In the genomic region with DNA sequence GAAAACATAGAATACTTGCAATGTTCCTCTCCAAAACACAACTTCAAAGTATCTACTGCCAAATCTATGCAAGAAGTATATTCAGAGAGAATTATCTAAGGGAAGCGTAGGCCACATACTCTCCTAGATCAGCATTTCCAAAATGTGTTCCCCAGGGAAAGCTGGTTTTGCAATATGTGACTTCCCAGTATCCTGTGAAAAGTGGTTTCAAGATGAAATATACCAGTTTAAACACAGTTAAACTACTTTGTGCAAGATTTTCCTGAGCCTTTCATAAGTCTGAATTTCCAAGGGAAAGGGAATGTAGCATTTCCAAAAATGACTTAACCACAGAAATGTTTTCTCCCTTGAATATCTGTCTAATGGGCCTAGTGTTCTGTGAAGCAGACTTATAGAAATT, we compare ENCODE assay signal across 17 cellular contexts. TPM values are rescaled to one million over a fixed set of nuclear protein-coding genes. Genes with fewer than 3 reads are reported as not detected.
DNase-seq lines count a peak whose midpoint lies in the region; ATAC-seq and TF ChIP-seq lines count a peak whose summit lies in the region.
"Had no signal": no experiment of that assay in that cellular context is flagged by ENCODE, and none has a peak within 500 bp of the region (broad histone marks: within the 10 kb centered on the region; RNA-seq: fewer than 3 reads in every experiment).

No MANE protein-coding gene starts in this region.

- intact Hi-C loops in esophagus squamous epithelium (cut with DNase I), result no loop called here

- no peak overlapping the region for H3K4me3 Mint-ChIP-seq in activated CD8-positive, alpha-beta memory T cell treated with anti-CD3 and anti-CD28 coated beads, Interleukin-2, amount 10 ng/mL, durations not matched to agents 7 days and 5 days
- H3K4me3 Mint-ChIP-seq: effector memory CD8-positive, alpha-beta T cell; immature natural killer cell; stimulated activated naive B cell treated with anti-CD40 and anti-IgM and Interleukin-4, amounts not matched to agents 10 μg/mL and 1 μg/mL and 100 μg/mL, for 72 hours; WTC11 had no signal

- CTCF ChIA-PET in activated CD8-positive, alpha-beta memory T cell treated with anti-CD3 and anti-CD28 coated beads, Interleukin-2, amount 10 ng/mL, durations not matched to agents 7 days and 5 days (lab: Charles Lee), result no interaction called here

- H3K4me3 ChIP-seq in RWPE2 (ENCODE audit: severe bottlenecking) (no peak overlapping the region), esophagus squamous epithelium (no peak overlapping the region), muscle layer of duodenum (ENCODE audit: low read depth in 1 of 2, low read length in 2 of 2) (no peak overlapping the region), suprapubic skin (no peak overlapping the region)
- H3K4me3 ChIP-seq: PC-9 had no signal

- peaks cover 20% of the 10 kb centered on the region for H3K27me3 Mint-ChIP-seq in activated CD8-positive, alpha-beta memory T cell treated with anti-CD3 and anti-CD28 coated beads, Interleukin-2, amount 10 ng/mL, durations not matched to agents 7 days and 5 days
- H3K27me3 Mint-ChIP-seq: stimulated activated naive B cell treated with anti-CD40 and anti-IgM and Interleukin-4, amounts not matched to agents 10 μg/mL and 1 μg/mL and 100 μg/mL, for 72 hours had no signal

- TF ChIP-seq EP300 in suprapubic skin (IDR thresholded peaks at IDR 0.05), result no peak

- no peak for TF ChIP-seq CTCF in RWPE2 (IDR thresholded peaks at IDR 0.05; ENCODE audit: poor library complexity, severe bottlenecking)
- no peak for TF ChIP-seq CTCF in esophagus squamous epithelium (IDR thresholded peaks at IDR 0.05)
- TF ChIP-seq CTCF in suprapubic skin (IDR thresholded peaks at IDR 0.05), result no peak

- no peak for DNase-seq in RWPE2 (ENCODE audit: low spot score)
- DNase-seq in esophagus squamous epithelium (lab: John Stamatoyannopoulos, UW), result no peak
- DNase-seq in suprapubic skin (ENCODE audit: low spot score in 2 of 2), result no peak
- DNase-seq in left lobe of liver (ENCODE audit: low spot score), result no peak
- DNase-seq in SKM-1 treated with dmso at 0.1 percent for 144 hours (lab: John Stamatoyannopoulos, UW; ENCODE audit: unreplicated experiment), result no peak
- DNase-seq in activated CD8-positive, alpha-beta memory T cell treated with anti-CD3 and anti-CD28 coated beads, Interleukin-2, amount 10 ng/mL, durations not matched to agents 7 days and 5 days, result no peak
- DNase-seq in NCI-H146 (lab: John Stamatoyannopoulos, UW), result no peak
- DNase-seq: activated gamma-delta T cell treated with Interleukin-2 at 50 U/mL for 16 hours; BE2C; effector memory CD8-positive, alpha-beta T cell; immature natural killer cell; NCI-H69; PC-9; stimulated activated naive B cell treated with anti-CD40 and anti-IgM and Interleukin-4, amounts not matched to agents 10 μg/mL and 1 μg/mL and 100 μg/mL, for 72 hours had no signal

- H3K36me3 ChIP-seq in RWPE2 (ENCODE audit: low read depth), result peaks cover 61% of the 10 kb centered on the region
- H3K36me3 ChIP-seq in esophagus squamous epithelium, result no peaks in the 10 kb centered on the region
- H3K36me3 ChIP-seq in muscle layer of duodenum (ENCODE audit: control insufficient read depth in 1 of 2, insufficient read depth in 2 of 2, low read length in 2 of 2), result peaks cover 0 to 16% of the 10 kb centered on the region in 2 donors
- H3K36me3 ChIP-seq in suprapubic skin, result no peaks in the 10 kb centered on the region
- H3K36me3 ChIP-seq: BE2C had no signal

- no peaks in the 10 kb centered on the region for H3K36me3 Mint-ChIP-seq in activated CD8-positive, alpha-beta memory T cell treated with anti-CD3 and anti-CD28 coated beads, Interleukin-2, amount 10 ng/mL, durations not matched to agents 7 days and 5 days
- H3K36me3 Mint-ChIP-seq: immature natural killer cell; stimulated activated naive B cell treated with anti-CD40 and anti-IgM and Interleukin-4, amounts not matched to agents 10 μg/mL and 1 μg/mL and 100 μg/mL, for 72 hours; WTC11 had no signal

- H3K27ac ChIP-seq in RWPE2 (ENCODE audit: poor library complexity, severe bottlenecking) (peak overlapping the region; percentile 99), esophagus squamous epithelium (peak overlapping the region in 3 of 4 donors; percentile 23 to 50 (median 23)), muscle layer of duodenum (ENCODE audit: low read length) (peak overlapping the region; percentile 70), suprapubic skin (peak overlapping the region; percentile 48)

- H3K27me3 ChIP-seq in RWPE2 (ENCODE audit: insufficient read depth, poor library complexity, severe bottlenecking), result no peaks in the 10 kb centered on the region
- no peaks in the 10 kb centered on the region for H3K27me3 ChIP-seq in esophagus squamous epithelium
- no peaks in the 10 kb centered on the region for H3K27me3 ChIP-seq in muscle layer of duodenum (ENCODE audit: low read depth, low read length)
- no peaks in the 10 kb centered on the region for H3K27me3 ChIP-seq in suprapubic skin
- H3K27me3 ChIP-seq: BE2C had no signal

- H3K9me3 ChIP-seq in RWPE2 (ENCODE audit: severe bottlenecking), result no peaks in the 10 kb centered on the region
- H3K9me3 ChIP-seq in esophagus squamous epithelium, result no peaks in the 10 kb centered on the region
- H3K9me3 ChIP-seq in muscle layer of duodenum (ENCODE audit: control insufficient read depth in 1 of 2, low read length in 2 of 2), result no peaks in the 10 kb centered on the region
- H3K9me3 ChIP-seq in suprapubic skin, result no peaks in the 10 kb centered on the region
- H3K9me3 ChIP-seq: BE2C had no signal

- H3K4me1 Mint-ChIP-seq in activated CD8-positive, alpha-beta memory T cell treated with anti-CD3 and anti-CD28 coated beads, Interleukin-2, amount 10 ng/mL, durations not matched to agents 7 days and 5 days, result no peaks in the 10 kb centered on the region
- H3K4me1 Mint-ChIP-seq: immature natural killer cell; stimulated activated naive B cell treated with anti-CD40 and anti-IgM and Interleukin-4, amounts not matched to agents 10 μg/mL and 1 μg/mL and 100 μg/mL, for 72 hours had no signal

- WGBS in esophagus squamous epithelium, 2 donors, result 69 to 75% methylated on average over 1 of the region's 1 CpG
- WGBS in suprapubic skin, result 71% methylated on average over 1 of the region's 1 CpG

- TF ChIP-seq POLR2A in esophagus squamous epithelium (IDR thresholded peaks at IDR 0.05) (no peak), suprapubic skin (IDR thresholded peaks at IDR 0.05) (no peak)

- H3K4me1 ChIP-seq in RWPE2 (ENCODE audit: insufficient read depth, poor library complexity, severe bottlenecking) (peaks cover 68% of the 10 kb centered on the region), esophagus squamous epithelium (peaks cover 10 to 70% (median 17%) of the 10 kb centered on the region in 3 donors), muscle layer of duodenum (ENCODE audit: control insufficient read depth in 1 of 2, insufficient read depth in 2 of 2, low read length in 2 of 2) (peaks cover 20 to 55% of the 10 kb centered on the region in 2 donors), suprapubic skin (peaks cover 67% of the 10 kb centered on the region)
- H3K4me1 ChIP-seq: BE2C had no signal

- no peak overlapping the region for H3K27ac Mint-ChIP-seq in activated CD8-positive, alpha-beta memory T cell treated with anti-CD3 and anti-CD28 coated beads, Interleukin-2, amount 10 ng/mL, durations not matched to agents 7 days and 5 days
- H3K27ac Mint-ChIP-seq: effector memory CD8-positive, alpha-beta T cell; immature natural killer cell; stimulated activated naive B cell treated with anti-CD40 and anti-IgM and Interleukin-4, amounts not matched to agents 10 μg/mL and 1 μg/mL and 100 μg/mL, for 72 hours; WTC11 had no signal

- ATAC-seq in RWPE2 (ENCODE audit: low read depth), result no peak
- no peak for ATAC-seq in left lobe of liver
- ATAC-seq in activated CD8-positive, alpha-beta memory T cell treated with anti-CD3 and anti-CD28 coated beads, Interleukin-2, amount 10 ng/mL, durations not matched to agents 7 days and 5 days, result no peak
- ATAC-seq: effector memory CD8-positive, alpha-beta T cell; HepG2; stimulated activated naive B cell treated with anti-CD40 and anti-IgM and Interleukin-4, amounts not matched to agents 10 μg/mL and 1 μg/mL and 100 μg/mL, for 72 hours; WTC11 had no signal

- no peaks in the 10 kb centered on the region for H3K9me3 Mint-ChIP-seq in activated CD8-positive, alpha-beta memory T cell treated with anti-CD3 and anti-CD28 coated beads, Interleukin-2, amount 10 ng/mL, durations not matched to agents 7 days and 5 days (ENCODE audit: low read depth)
- H3K9me3 Mint-ChIP-seq: effector memory CD8-positive, alpha-beta T cell; immature natural killer cell; stimulated activated naive B cell treated with anti-CD40 and anti-IgM and Interleukin-4, amounts not matched to agents 10 μg/mL and 1 μg/mL and 100 μg/mL, for 72 hours had no signal

RNA-seq across cellular contexts. Expression of a gene that starts 7.6 kb away (rescaled TPM):
- total RNA-seq in esophagus squamous epithelium (10 to 100 TPM in 1 of 4 donors, 1 to 10 TPM in 3; 1.3 to 18.7 (median 4.4) TPM), suprapubic skin (10 to 100 TPM in 3 of 4 donors, 1 to 10 TPM in 1; 7.9 to 31.4 (median 15.9) TPM), left lobe of liver (14.1 TPM)
- total RNA-seq in activated CD8-positive, alpha-beta memory T cell treated with anti-CD3 and anti-CD28 coated beads, Interleukin-2, amount 10 ng/mL, durations not matched to agents 7 days and 5 days, result 1 to 10 TPM; 1.2 to 1.5 TPM

Comparison
In these comparisons a context has a peak if more than half of its experiments do, and no peak if none do; other contexts are left out.
1. H3K27ac ChIP-seq: peak in every context shown above with its lines; median percentile 99 in RWPE2; 70 in muscle layer of duodenum; 48 in suprapubic skin; 23 in esophagus squamous epithelium.